8 cellular contexts compared by ENCODE assay signal in genomic region chr12:94147377-94147990, GRCh38. TPM values are rescaled to one million over a fixed set of nuclear protein-coding genes. Genes with fewer than 3 reads are reported as not detected.
DNase-seq lines count a peak whose midpoint lies in the region; ATAC-seq and TF ChIP-seq lines count a peak whose summit lies in the region.

No MANE protein-coding gene starts in this region.

- no peaks in the 10 kb centered on the region for H3K9me3 ChIP-seq in adipocyte (ENCODE audit: control insufficient read depth, low read length)
- H3K9me3 ChIP-seq in mucosa of rectum (ENCODE audit: control insufficient read depth in 2 of 2, low read length in 2 of 2) = no peaks in the 10 kb centered on the region
- no peaks in the 10 kb centered on the region for H3K9me3 ChIP-seq in vagina

- H3K9ac ChIP-seq in adipocyte (ENCODE audit: low read length) (no peak overlapping the region), mucosa of rectum (ENCODE audit: low read depth in 1 of 2, low read length in 2 of 2) (peak overlapping the region in 1 of 2 donors; percentile 26)

- peak overlapping the region; percentile 81 for H3K4me3 Mint-ChIP-seq in stimulated activated naive CD8-positive, alpha-beta T cell treated with anti-CD3 and anti-CD28 coated beads, Interleukin-15, Interleukin-2, amounts not matched to agents 100 ng/mL and 50 ng/mL, for 24 hours

- no peak for TF ChIP-seq CTCF in vagina (IDR thresholded peaks at IDR 0.05)

- no peak for DNase-seq in stimulated activated naive CD8-positive, alpha-beta T cell treated with anti-CD3 and anti-CD28 coated beads, Interleukin-15, Interleukin-2, amounts not matched to agents 100 U/mL and 50 U/mL, for 24 hours
- no peak for DNase-seq in adipocyte (ENCODE audit: low read depth)
- DNase-seq in vagina (ENCODE audit: extremely low spot score in 2 of 2) = no peak
- no peak for DNase-seq in effector CD4-positive, alpha-beta T cell
- no peak for DNase-seq in HuH-7.5 (ENCODE audit: low spot score)
- no peak for DNase-seq in HK-2 (ENCODE audit: unreplicated experiment)

- H3K27ac Mint-ChIP-seq in stimulated activated naive CD8-positive, alpha-beta T cell treated with anti-CD3 and anti-CD28 coated beads, Interleukin-15, Interleukin-2, amounts not matched to agents 100 ng/mL and 50 ng/mL, for 24 hours = peak overlapping the region; percentile 58

- no peaks in the 10 kb centered on the region for H3K9me3 Mint-ChIP-seq in stimulated activated naive CD8-positive, alpha-beta T cell treated with anti-CD3 and anti-CD28 coated beads, Interleukin-15, Interleukin-2, amounts not matched to agents 100 ng/mL and 50 ng/mL, for 24 hours

- ATAC-seq in stimulated activated naive CD8-positive, alpha-beta T cell treated with anti-CD3 and anti-CD28 coated beads, Interleukin-15, Interleukin-2, amounts not matched to agents 100 U/mL and 50 U/mL, for 24 hours = no peak

- intact Hi-C loops in vagina (cut with DNase I) = loop anchor here (5.0 kb wide), 1 partner anchor 285 kb away; no protein-coding TSS in a partner anchor

- H3K4me3 ChIP-seq in adipocyte (ENCODE audit: low read length) (peak overlapping the region; percentile 54), mucosa of rectum (ENCODE audit: low read length in 2 of 2) (peak overlapping the region; percentile 56 to 62), vagina (peak overlapping the region; percentile 52 to 87)

- H3K36me3 ChIP-seq in adipocyte (ENCODE audit: control insufficient read depth, insufficient read depth, low read length, severe bottlenecking) = no peaks in the 10 kb centered on the region
- no peaks in the 10 kb centered on the region for H3K36me3 ChIP-seq in mucosa of rectum (ENCODE audit: control insufficient read depth in 2 of 2, insufficient read depth in 2 of 2, low read length in 2 of 2)
- no peaks in the 10 kb centered on the region for H3K36me3 ChIP-seq in vagina

- no peaks in the 10 kb centered on the region for H3K36me3 Mint-ChIP-seq in stimulated activated naive CD8-positive, alpha-beta T cell treated with anti-CD3 and anti-CD28 coated beads, Interleukin-15, Interleukin-2, amounts not matched to agents 100 ng/mL and 50 ng/mL, for 24 hours (ENCODE audit: low read depth)

- H3K4me1 ChIP-seq in adipocyte (ENCODE audit: control insufficient read depth, insufficient read depth, low read length) (peaks cover 3% of the 10 kb centered on the region), mucosa of rectum (ENCODE audit: control insufficient read depth in 2 of 2, insufficient read depth in 2 of 2, low read length in 2 of 2) (peaks cover 15 to 23% of the 10 kb centered on the region in 2 donors), vagina (peaks cover 22% of the 10 kb centered on the region)

- H3K27me3 ChIP-seq in adipocyte (replicated peaks; ENCODE audit: control insufficient read depth, insufficient read depth, low read length) (peaks cover 53% of the 10 kb centered on the region), mucosa of rectum (ENCODE audit: control insufficient read depth in 2 of 2, insufficient read depth in 2 of 2, low read length in 2 of 2) (peaks cover 0 to 4% of the 10 kb centered on the region in 2 donors), vagina (no peaks in the 10 kb centered on the region)

- H3K27ac ChIP-seq in mucosa of rectum (ENCODE audit: low read depth in 2 of 2, low read length in 2 of 2) = peak overlapping the region in 1 of 2 donors; percentile 56
- H3K27ac ChIP-seq in vagina = peak overlapping the region; percentile 79

- peaks cover 36% of the 10 kb centered on the region for H3K4me1 Mint-ChIP-seq in stimulated activated naive CD8-positive, alpha-beta T cell treated with anti-CD3 and anti-CD28 coated beads, Interleukin-15, Interleukin-2, amounts not matched to agents 100 ng/mL and 50 ng/mL, for 24 hours (ENCODE audit: low read depth)

- TF ChIP-seq POLR2A in vagina (IDR thresholded peaks at IDR 0.05) = no peak

- peaks cover 26% of the 10 kb centered on the region for H3K27me3 Mint-ChIP-seq in stimulated activated naive CD8-positive, alpha-beta T cell treated with anti-CD3 and anti-CD28 coated beads, Interleukin-15, Interleukin-2, amounts not matched to agents 100 ng/mL and 50 ng/mL, for 24 hours

RNA-seq across cellular contexts. Expression of gene PLXNC1, which starts 0.9 kb away (rescaled TPM):
- total RNA-seq in vagina = 14.2 TPM
